In genomic region chr1:94061513-94062443, GRCh38 we compare ENCODE assay signal across 9 cellular contexts. TPM values are rescaled to one million over a fixed set of nuclear protein-coding genes. Genes with fewer than 3 reads are reported as not detected.
DNase-seq lines count a peak whose midpoint lies in the region; ATAC-seq, FAIRE-seq and TF ChIP-seq lines count a peak whose summit lies in the region.
"Had no signal": no experiment of that assay in that cellular context is flagged by ENCODE, and none has a peak within 500 bp of the region (broad histone marks: within the 10 kb centered on the region; RNA-seq: fewer than 3 reads in every experiment).

No MANE protein-coding gene starts in this region.

- H3K9me3 Mint-ChIP-seq in activated T-helper 17 cell treated with anti-CD3 and anti-CD28 coated beads, Interleukin-2, amount 50 U/mL, for 72 hours, result no peaks in the 10 kb centered on the region

- no peaks in the 10 kb centered on the region for H3K9me3 ChIP-seq in heart left ventricle

- H3K27ac ChIP-seq in heart left ventricle, result peak overlapping the region; percentile 29 to 73 (median 54)

- intact Hi-C loops in heart left ventricle (cut with DNase I), result loop anchor here (1.0 to 10.0 kb wide), 15 partner anchors 33 to 403 kb away; partner anchors contain the start of gene ARHGAP29 (in 8 of the 10)

- no peak overlapping the region for H3K4me3 ChIP-seq in heart left ventricle

- TF ChIP-seq CTCF in D721Med (IDR thresholded peaks at IDR 0.05; ENCODE audit: insufficient read depth, missing control alignments) (peak; percentile 87), heart left ventricle (IDR thresholded peaks at IDR 0.05) (peak; percentile 77 to 94 (median 89))

- H3K27me3 ChIP-seq in heart left ventricle, result no peaks in the 10 kb centered on the region

- WGBS in heart left ventricle, 4 donors, result 14 to 21% (median 17%) methylated on average over 5 of the region's 5 CpGs

- DNase-seq in D721Med (ENCODE audit: insufficient read length, low spot score) (peak; percentile 76), GM19239 (ENCODE audit: insufficient read length, low spot score) (peak; percentile 28), NCI-H69 (lab: John Stamatoyannopoulos, UW) (peak; percentile 59), heart left ventricle (peak; percentile 75 to 85 (median 78)), pulmonary artery endothelial cell (ENCODE audit: low read depth, low spot score) (peak; percentile 71)
- no peak for DNase-seq in activated effector memory CD4-positive, alpha-beta T cell treated with anti-CD3 and anti-CD28 coated beads, Interleukin-2, amount 50 U/mL, for 16 hours

- TF ChIP-seq POLR2A in heart left ventricle (IDR thresholded peaks at IDR 0.05), result no peak

- no peaks in the 10 kb centered on the region for H3K36me3 Mint-ChIP-seq in activated T-helper 17 cell treated with anti-CD3 and anti-CD28 coated beads, Interleukin-2, amount 50 U/mL, for 72 hours (ENCODE audit: low read depth)

- no peak overlapping the region for H3K4me3 Mint-ChIP-seq in activated T-helper 17 cell treated with anti-CD3 and anti-CD28 coated beads, Interleukin-2, amount 50 U/mL, for 72 hours

- H3K4me1 ChIP-seq in heart left ventricle, result peaks cover 0 to 63% (median 31%) of the 10 kb centered on the region in 12 donors

- no peak for FAIRE-seq in D721Med (lab: Jason Lieb, UNC)
- peak; percentile 76 for FAIRE-seq in GM19239 (lab: Jason Lieb, UNC)

- peaks cover 35% of the 10 kb centered on the region for H3K27me3 Mint-ChIP-seq in activated T-helper 17 cell treated with anti-CD3 and anti-CD28 coated beads, Interleukin-2, amount 50 U/mL, for 72 hours

- no peaks in the 10 kb centered on the region for H3K4me1 Mint-ChIP-seq in activated T-helper 17 cell treated with anti-CD3 and anti-CD28 coated beads, Interleukin-2, amount 50 U/mL, for 72 hours

- H3K36me3 ChIP-seq in heart left ventricle, result no peaks in the 10 kb centered on the region

- no peak overlapping the region for H3K27ac Mint-ChIP-seq in activated T-helper 17 cell treated with anti-CD3 and anti-CD28 coated beads, Interleukin-2, amount 50 U/mL, for 72 hours

- ATAC-seq in HG03196 (IDR thresholded peaks at IDR 0.05; ENCODE audit: unreplicated experiment) (peak; percentile 74), heart left ventricle (peak; percentile 65 to 89 (median 87))
- peak; percentile 59 for ATAC-seq in activated T-helper 17 cell treated with anti-CD3 and anti-CD28 coated beads, Interleukin-2, amount 50 U/mL, for 72 hours (replicated peaks)

RNA-seq across cellular contexts. Expression of gene ABCA4, which starts 59.2 kb away (rescaled TPM):
- not detected for total RNA-seq in activated T-helper 17 cell treated with anti-CD3 and anti-CD28 coated beads, Interleukin-2, amount 50 U/mL, for 72 hours
- total RNA-seq in heart left ventricle (under 1 TPM in 7 of 9 donors, not detected in 2; 0.13 to 0.37 (median 0.24) TPM), pulmonary artery endothelial cell (1.7 and 2.4 TPM in 2 replicates)
- polyA plus RNA-seq in heart left ventricle, result under 1 TPM; 0.04 to 0.08 TPM
- total RNA-seq: activated CD8-positive, alpha-beta memory T cell treated with anti-CD3 and anti-CD28 coated beads for 36 hours had no signal
